1 cellular context compared by ENCODE assay signal in the genomic region with DNA sequence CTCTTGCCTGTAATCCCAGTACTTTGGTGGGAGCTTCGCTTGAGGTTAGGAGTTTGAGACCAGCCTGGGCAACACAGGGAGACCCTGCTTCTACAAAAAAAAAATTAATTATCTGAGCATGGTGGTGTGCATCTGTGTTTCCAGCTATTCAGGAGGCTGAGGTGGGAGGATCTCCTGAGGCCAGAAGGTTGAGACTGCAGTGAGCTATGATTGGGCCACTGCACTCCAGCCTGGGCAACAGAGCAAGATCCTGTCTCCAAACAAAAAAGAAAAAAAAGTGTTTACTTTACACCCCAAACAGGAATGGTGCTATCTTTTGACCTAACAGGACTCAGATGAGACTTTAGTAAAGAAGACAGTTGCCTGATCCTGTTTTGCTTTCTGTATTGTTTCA.
A peak's percentile ranks its signal among the peaks of the same experiment; 100 is the strongest.
TF ChIP-seq lines count a peak whose summit lies in the region.

No MANE protein-coding gene starts in this region.

TF ChIP-seq in HepG2, 621 proteins besides CTCF, POLR2A, EP300 and RAD21 (continued from another document):
- TF ChIP-seq ATF5 (CRISPR knock-in tag; IDR thresholded peaks at IDR 0.05; ENCODE audit: low read depth) (0 out of 2 replicates have a peak, but pooled peaks have one; percentile 78), NAIF1 (CRISPR knock-in tag; IDR thresholded peaks at IDR 0.05; ENCODE audit: borderline replicate concordance) (peak; percentile 53), ZMYM3 (CRISPR knock-in tag; IDR thresholded peaks at IDR 0.05) (peak; percentile 71; the same call in 1 of the 2 replicates), CCAR2 (optimal IDR thresholded peaks at IDR 0.05; ENCODE audit: low read depth, low read length) (no peak), NCOR1 (IDR thresholded peaks at IDR 0.05; ENCODE audit: borderline replicate concordance, low read length) (peak; percentile 18; the same call in 1 of the 2 replicates), ZBTB39 (CRISPR knock-in tag; IDR thresholded peaks at IDR 0.05) (no peak), ZNF547 (CRISPR knock-in tag; IDR thresholded peaks at IDR 0.05) (no peak), ZSCAN25 (CRISPR knock-in tag; IDR thresholded peaks at IDR 0.05) (peak; percentile 37; the same call in 1 of the 2 replicates), SALL1 (CRISPR knock-in tag; IDR thresholded peaks at IDR 0.05) (0 out of 2 replicates have a peak, but pooled peaks have one; percentile 2), ZNF770 (CRISPR knock-in tag; IDR thresholded peaks at IDR 0.05) (peak; percentile 95), ZNF616 (CRISPR knock-in tag; IDR thresholded peaks at IDR 0.05; ENCODE audit: low read depth) (no peak), IRF1 (CRISPR knock-in tag; IDR thresholded peaks at IDR 0.05; ENCODE audit: low read depth) (no peak), ZNF777 (CRISPR knock-in tag; IDR thresholded peaks at IDR 0.05) (0 out of 2 replicates have a peak, but pooled peaks have one; percentile 45), ZNF121 (CRISPR knock-in tag; IDR thresholded peaks at IDR 0.05) (peak; percentile 98), CHD4 (IDR thresholded peaks at IDR 0.05; ENCODE audit: borderline replicate concordance, low read length) (peak; percentile 62; the same call in 1 of the 2 replicates), RXRB (CRISPR knock-in tag; IDR thresholded peaks at IDR 0.05; ENCODE audit: borderline replicate concordance) (no peak), NFYB (CRISPR knock-in tag; IDR thresholded peaks at IDR 0.05) (peak; percentile 26; the same call in 1 of the 2 replicates), ZFP1 (CRISPR knock-in tag; IDR thresholded peaks at IDR 0.05) (no peak), ZNF362 (CRISPR knock-in tag; IDR thresholded peaks at IDR 0.05; ENCODE audit: borderline replicate concordance) (peak; percentile 84), AGO1 (IDR thresholded peaks at IDR 0.05; ENCODE audit: low read depth, low read length, poor library complexity, severe bottlenecking) (peak; percentile 20)
- TF ChIP-seq, protein P1, sequence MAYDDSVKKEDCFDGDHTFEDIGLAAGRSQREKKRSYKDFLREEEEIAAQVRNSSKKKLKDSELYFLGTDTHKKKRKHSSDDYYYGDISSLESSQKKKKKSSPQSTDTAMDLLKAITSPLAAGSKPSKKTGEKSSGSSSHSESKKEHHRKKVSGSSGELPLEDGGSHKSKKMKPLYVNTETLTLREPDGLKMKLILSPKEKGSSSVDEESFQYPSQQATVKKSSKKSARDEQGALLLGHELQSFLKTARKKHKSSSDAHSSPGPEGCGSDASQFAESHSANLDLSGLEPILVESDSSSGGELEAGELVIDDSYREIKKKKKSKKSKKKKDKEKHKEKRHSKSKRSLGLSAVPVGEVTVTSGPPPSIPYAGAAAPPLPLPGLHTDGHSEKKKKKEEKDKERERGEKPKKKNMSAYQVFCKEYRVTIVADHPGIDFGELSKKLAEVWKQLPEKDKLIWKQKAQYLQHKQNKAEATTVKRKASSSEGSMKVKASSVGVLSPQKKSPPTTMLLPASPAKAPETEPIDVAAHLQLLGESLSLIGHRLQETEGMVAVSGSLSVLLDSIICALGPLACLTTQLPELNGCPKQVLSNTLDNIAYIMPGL (CRISPR knock-in tag; IDR thresholded peaks at IDR 0.05; ENCODE audit: borderline replicate concordance in 1 of 2, low read depth in 1 of 2) = 0 out of 4 replicates have a peak, but pooled peaks of 1 of the 2 experiments have one; percentile 12
- TF ChIP-seq, protein P2, sequence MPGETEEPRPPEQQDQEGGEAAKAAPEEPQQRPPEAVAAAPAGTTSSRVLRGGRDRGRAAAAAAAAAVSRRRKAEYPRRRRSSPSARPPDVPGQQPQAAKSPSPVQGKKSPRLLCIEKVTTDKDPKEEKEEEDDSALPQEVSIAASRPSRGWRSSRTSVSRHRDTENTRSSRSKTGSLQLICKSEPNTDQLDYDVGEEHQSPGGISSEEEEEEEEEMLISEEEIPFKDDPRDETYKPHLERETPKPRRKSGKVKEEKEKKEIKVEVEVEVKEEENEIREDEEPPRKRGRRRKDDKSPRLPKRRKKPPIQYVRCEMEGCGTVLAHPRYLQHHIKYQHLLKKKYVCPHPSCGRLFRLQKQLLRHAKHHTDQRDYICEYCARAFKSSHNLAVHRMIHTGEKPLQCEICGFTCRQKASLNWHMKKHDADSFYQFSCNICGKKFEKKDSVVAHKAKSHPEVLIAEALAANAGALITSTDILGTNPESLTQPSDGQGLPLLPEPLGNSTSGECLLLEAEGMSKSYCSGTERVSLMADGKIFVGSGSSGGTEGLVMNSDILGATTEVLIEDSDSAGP (CRISPR knock-in tag; IDR thresholded peaks at IDR 0.05; ENCODE audit: borderline replicate concordance) = 0 out of 2 replicates have a peak, but pooled peaks have one; percentile 25
- TF ChIP-seq, protein P3, sequence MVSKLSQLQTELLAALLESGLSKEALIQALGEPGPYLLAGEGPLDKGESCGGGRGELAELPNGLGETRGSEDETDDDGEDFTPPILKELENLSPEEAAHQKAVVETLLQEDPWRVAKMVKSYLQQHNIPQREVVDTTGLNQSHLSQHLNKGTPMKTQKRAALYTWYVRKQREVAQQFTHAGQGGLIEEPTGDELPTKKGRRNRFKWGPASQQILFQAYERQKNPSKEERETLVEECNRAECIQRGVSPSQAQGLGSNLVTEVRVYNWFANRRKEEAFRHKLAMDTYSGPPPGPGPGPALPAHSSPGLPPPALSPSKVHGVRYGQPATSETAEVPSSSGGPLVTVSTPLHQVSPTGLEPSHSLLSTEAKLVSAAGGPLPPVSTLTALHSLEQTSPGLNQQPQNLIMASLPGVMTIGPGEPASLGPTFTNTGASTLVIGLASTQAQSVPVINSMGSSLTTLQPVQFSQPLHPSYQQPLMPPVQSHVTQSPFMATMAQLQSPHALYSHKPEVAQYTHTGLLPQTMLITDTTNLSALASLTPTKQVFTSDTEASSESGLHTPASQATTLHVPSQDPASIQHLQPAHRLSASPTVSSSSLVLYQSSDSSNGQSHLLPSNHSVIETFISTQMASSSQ (IDR thresholded peaks at IDR 0.05; ENCODE audit: low read depth) = no peak
- TF ChIP-seq, protein P3 (CRISPR knock-in tag; IDR thresholded peaks at IDR 0.05; ENCODE audit: borderline replicate concordance) = peak; percentile 5; the same call in 1 of the 2 replicates
